ENCODE assay signal across 16 cellular contexts in the genomic region with DNA sequence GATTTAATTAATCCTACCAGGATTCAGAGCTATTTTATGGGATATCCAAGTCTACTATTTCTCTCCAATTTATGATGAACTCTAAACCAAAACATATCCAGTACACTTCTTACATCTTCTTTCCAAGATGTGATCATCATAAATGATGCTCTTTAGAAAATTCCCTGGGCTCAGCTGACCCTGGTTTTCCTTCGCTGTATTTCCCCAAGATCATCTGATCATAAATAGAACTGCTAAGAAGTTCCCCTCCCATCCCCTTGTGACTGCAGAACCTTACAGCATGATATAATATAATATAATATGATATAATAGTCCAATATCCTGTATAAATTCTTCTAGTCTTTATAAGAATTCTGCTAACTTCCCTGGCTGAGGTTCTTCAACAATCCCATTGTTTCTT.
DNase-seq lines count a peak whose midpoint lies in the region; TF ChIP-seq lines count a peak whose summit lies in the region.
"Had no signal": no experiment of that assay in that cellular context is flagged by ENCODE, and none has a peak within 500 bp of the region (broad histone marks: within the 10 kb centered on the region; RNA-seq: fewer than 3 reads in every experiment).

No MANE protein-coding gene starts in this region.

- TF ChIP-seq CTCF in AG04450 (IDR thresholded peaks at IDR 0.05; ENCODE audit: low read depth, low read length): no peak
- no peak for TF ChIP-seq CTCF in esophagus squamous epithelium (IDR thresholded peaks at IDR 0.05)
- no peak for TF ChIP-seq CTCF in transverse colon (IDR thresholded peaks at IDR 0.05)

- CTCF ChIA-PET in AG04450 (lab: Charles Lee): no interaction called here

- no peak for TF ChIP-seq EP300 in transverse colon (IDR thresholded peaks at IDR 0.05; ENCODE audit: low read depth)

- intact Hi-C loops in esophagus squamous epithelium (cut with DNase I) (no loop called here), transverse colon (cut with DNase I; ENCODE audit: low total_unique reads) (no loop called here)

- WGBS in esophagus squamous epithelium, 2 donors: 91 to 92% methylated on average over 1 of the region's 1 CpG
- 68 to 83% methylated on average over 1 of the region's 1 CpG for WGBS in transverse colon (ENCODE audit: low coverage in 1 of 2), 2 donors

- POLR2A ChIA-PET in AG04450 (lab: Yijun Ruan, JAX): no interaction called here

- H3K4me1 ChIP-seq in esophagus squamous epithelium: no peaks in the 10 kb centered on the region
- peaks cover 5% of the 10 kb centered on the region for H3K4me1 ChIP-seq in muscle layer of colon (ENCODE audit: insufficient read depth, low read length)
- H3K4me1 ChIP-seq in transverse colon: no peaks in the 10 kb centered on the region

- in situ Hi-C loops in transverse colon (cut with MboI; ENCODE audit: low pct_ligation_motif_present in 1 of 4, low pct_unique_long_range_greater_than_20kb in 1 of 4, low sequenced_read_pairs in 3 of 4): loop anchor here in 1 of 4 donors (25.0 kb wide), 2 partner anchors 743 to 1068 kb away; no protein-coding TSS in a partner anchor

- peak overlapping the region; percentile 47 for H3K27ac ChIP-seq in AG04450 (ENCODE audit: low read depth, low read length)
- peak overlapping the region in 3 of 4 donors; percentile 22 to 69 (median 36) for H3K27ac ChIP-seq in esophagus squamous epithelium
- H3K27ac ChIP-seq in muscle layer of colon (ENCODE audit: low read depth, low read length): peak overlapping the region; percentile 51
- H3K27ac ChIP-seq in transverse colon: peak overlapping the region; percentile 42 to 79 (median 55)
- H3K27ac ChIP-seq: C4-2B, HL-60 had no signal

- H3K4me3 ChIP-seq in AG04450 (ENCODE audit: low read depth, low read length) (no peak overlapping the region), esophagus squamous epithelium (no peak overlapping the region), muscle layer of colon (ENCODE audit: low read depth in 1 of 2, low read length in 2 of 2) (no peak overlapping the region), transverse colon (no peak overlapping the region)

- no peak for TF ChIP-seq POLR2A in esophagus squamous epithelium (IDR thresholded peaks at IDR 0.05)
- TF ChIP-seq POLR2A in transverse colon (IDR thresholded peaks at IDR 0.05): no peak

- H3K9me3 ChIP-seq in AG04450 (ENCODE audit: control insufficient read depth, insufficient read depth, low read length) (no peaks in the 10 kb centered on the region; the same call in 1 of the 2 replicates), esophagus squamous epithelium (no peaks in the 10 kb centered on the region), muscle layer of colon (ENCODE audit: low read length) (no peaks in the 10 kb centered on the region), transverse colon (no peaks in the 10 kb centered on the region)
- H3K9me3 ChIP-seq: BE2C had no signal

- H3K27me3 ChIP-seq in AG04450 (ENCODE audit: control insufficient read depth, insufficient read depth, low read length): no peaks in the 10 kb centered on the region
- H3K27me3 ChIP-seq in esophagus squamous epithelium: no peaks in the 10 kb centered on the region
- H3K27me3 ChIP-seq in muscle layer of colon (ENCODE audit: control insufficient read depth in 1 of 2, insufficient read depth in 2 of 2, low read length in 2 of 2): no peaks in the 10 kb centered on the region
- H3K27me3 ChIP-seq in transverse colon: no peaks in the 10 kb centered on the region
- H3K27me3 ChIP-seq: BE2C had no signal

- DNase-seq in AG04450 (ENCODE audit: low read depth, low spot score) (no peak), esophagus squamous epithelium (lab: John Stamatoyannopoulos, UW) (no peak), transverse colon (no peak), NCI-H1694 treated with DMSO at 0.1 percent for 48 hours (lab: John Stamatoyannopoulos, UW) (no peak), activated T-cell treated with anti-CD3 and anti-CD28 coated beads for 4 hours (no peak)
- DNase-seq in activated effector memory CD4-positive, alpha-beta T cell treated with anti-CD3 and anti-CD28 coated beads, Interleukin-2, amount 50 U/mL, for 16 hours: no peak
- DNase-seq: BE2C; CD4-positive, alpha-beta memory T cell; DMS153; DMS79 treated with DMSO at 0.1 percent for 48 hours; EL; GOT3; H9 had no signal

- H3K9ac ChIP-seq in muscle layer of colon (ENCODE audit: low read length): no peak overlapping the region

- H3K36me3 ChIP-seq in esophagus squamous epithelium (no peaks in the 10 kb centered on the region), muscle layer of colon (ENCODE audit: insufficient read depth, low read length) (no peaks in the 10 kb centered on the region), transverse colon (no peaks in the 10 kb centered on the region)
- H3K36me3 ChIP-seq: BE2C had no signal
